Comparison of ENCODE assay signal across 21 cellular contexts in genomic region chr13:56515441-56515840, GRCh38.
A peak's percentile ranks its signal among the peaks of the same experiment; 100 is the strongest.
DNase-seq lines count a peak whose midpoint lies in the region; ATAC-seq and TF ChIP-seq lines count a peak whose summit lies in the region.
"Had no signal": no experiment of that assay in that cellular context is flagged by ENCODE, and none has a peak within 500 bp of the region (broad histone marks: within the 10 kb centered on the region; RNA-seq: fewer than 3 reads in every experiment).

No MANE protein-coding gene starts in this region.

- no peaks in the 10 kb centered on the region for H3K9me3 Mint-ChIP-seq in MCF 10A (ENCODE audit: unreplicated experiment)
- H3K9me3 Mint-ChIP-seq: GM23338, H9 had no signal

- no peak overlapping the region for H3K27ac Mint-ChIP-seq in MCF 10A (ENCODE audit: low read depth, unreplicated experiment)
- H3K27ac Mint-ChIP-seq: CD4-positive, alpha-beta memory T cell; GM23338; H9 had no signal

- H3K9me3 ChIP-seq in mammary epithelial cell (replicated peaks; ENCODE audit: insufficient read depth, low read length) (no peaks in the 10 kb centered on the region), smooth muscle cell (replicated peaks; ENCODE audit: low read depth) (no peaks in the 10 kb centered on the region)
- H3K9me3 ChIP-seq: A549 had no signal

- H3K79me2 ChIP-seq in mammary epithelial cell (ENCODE audit: insufficient read depth, low read length) = no peaks in the 10 kb centered on the region
- no peaks in the 10 kb centered on the region for H3K79me2 ChIP-seq in smooth muscle cell (ENCODE audit: low read depth)

- no TSS peak for BruUV-seq in mammary epithelial cell (replicated peaks; lab: Mats Ljungman, UMichigan)
- BruUV-seq in MCF 10A (replicated peaks; lab: Mats Ljungman, UMichigan) = no TSS peak

- CTCF ChIA-PET in mammary epithelial cell (lab: Charles Lee; ENCODE audit: low non-redundant PET) = no interaction called here
- CTCF ChIA-PET in MCF 10A (lab: Yijun Ruan, JAX) = no interaction called here

- H2AFZ ChIP-seq in mammary epithelial cell (ENCODE audit: low read depth, low read length) = peak overlapping the region; percentile 35
- no peak overlapping the region for H2AFZ ChIP-seq in smooth muscle cell (ENCODE audit: low read depth)
- H2AFZ ChIP-seq: GM23338 had no signal

- H3K27ac ChIP-seq in mammary epithelial cell (ENCODE audit: insufficient read depth, low read depth, low read length) = no peak overlapping the region
- peak overlapping the region; percentile 35 for H3K27ac ChIP-seq in smooth muscle cell (ENCODE audit: low read depth)
- H3K27ac ChIP-seq: A549 had no signal

- H3K36me3 ChIP-seq in mammary epithelial cell (ENCODE audit: insufficient read depth, low read length) (no peaks in the 10 kb centered on the region), smooth muscle cell (ENCODE audit: low read depth) (no peaks in the 10 kb centered on the region)

- peaks cover 9% of the 10 kb centered on the region for H3K4me1 ChIP-seq in mammary epithelial cell (ENCODE audit: insufficient read depth, low read length)
- H3K4me1 ChIP-seq in smooth muscle cell (ENCODE audit: low read depth) = no peaks in the 10 kb centered on the region
- H3K4me1 ChIP-seq: A549 had no signal

- H4K20me1 ChIP-seq in mammary epithelial cell (ENCODE audit: insufficient read depth, low read length) (no peaks in the 10 kb centered on the region), smooth muscle cell (ENCODE audit: low read depth) (no peaks in the 10 kb centered on the region)

- H3F3A ChIP-seq in smooth muscle cell (ENCODE audit: low read depth) = no peaks in the 10 kb centered on the region

- H3K4me2 ChIP-seq in mammary epithelial cell (ENCODE audit: insufficient read depth, low read depth, low read length) (no peak overlapping the region), smooth muscle cell (no peak overlapping the region)
- H3K4me2 ChIP-seq: A549 had no signal

- DNase-seq in NCI-H1105 treated with DMSO at 0.1 percent for 48 hours (lab: John Stamatoyannopoulos, UW) = peak; percentile 14
- no peak for DNase-seq in NCI-H1105 (lab: John Stamatoyannopoulos, UW)
- peak; percentile 31 for DNase-seq in mammary epithelial cell
- no peak for DNase-seq in MCF 10A (ENCODE audit: unreplicated experiment)
- peak; percentile 68 for DNase-seq in epithelial cell of esophagus (ENCODE audit: low read depth)
- no peak for DNase-seq in smooth muscle cell (lab: John Stamatoyannopoulos, UW; ENCODE audit: unreplicated experiment)
- DNase-seq: 8988T; C1 segment of cervical spinal cord; Calu3; CD4-positive, alpha-beta memory T cell; COR-L47; DMS79; EL; GDM1; H9 had no signal

- ATAC-seq in HG03442 (IDR thresholded peaks at IDR 0.05; ENCODE audit: unreplicated experiment) (no peak), GM19395 (IDR thresholded peaks at IDR 0.05; ENCODE audit: unreplicated experiment) (no peak)
- ATAC-seq: A549, GM12878, GM23338, HCT116 had no signal

- dilution Hi-C loops in mammary epithelial cell (cut with HindIII; ENCODE audit: low sequenced_read_pairs) = no loop called here

- H3K9ac ChIP-seq in mammary epithelial cell (ENCODE audit: insufficient read depth, low read length) (no peak overlapping the region), smooth muscle cell (ENCODE audit: low read depth) (no peak overlapping the region)

- POLR2A ChIA-PET in MCF 10A (lab: Yijun Ruan, JAX) = no interaction called here

- no peak overlapping the region for H3K4me3 ChIP-seq in mammary epithelial cell (replicated peaks in 1 of 3; ENCODE audit: insufficient read depth in 1 of 3, low read depth in 2 of 3, low read length in 3 of 3)
- no peak overlapping the region for H3K4me3 ChIP-seq in epithelial cell of esophagus (ENCODE audit: low read length)
- no peak overlapping the region for H3K4me3 ChIP-seq in smooth muscle cell
- H3K4me3 ChIP-seq: A549, GM12878, GM23338 had no signal

- H3K27me3 ChIP-seq in mammary epithelial cell (ENCODE audit: insufficient read depth, low read length) (no peaks in the 10 kb centered on the region), smooth muscle cell (ENCODE audit: low read depth) (no peaks in the 10 kb centered on the region)

- in situ Hi-C loops in mammary epithelial cell (cut with MboI; ENCODE audit: low sequenced_read_pairs in 2 of 2) = no loop called here

- H3K27me3 Mint-ChIP-seq in MCF 10A (ENCODE audit: insufficient read depth, unreplicated experiment) = no peaks in the 10 kb centered on the region
- H3K27me3 Mint-ChIP-seq: CD4-positive, alpha-beta memory T cell had no signal

- H3K4me3 Mint-ChIP-seq in MCF 10A (ENCODE audit: unreplicated experiment) = no peak overlapping the region
- H3K4me3 Mint-ChIP-seq: CD4-positive, alpha-beta memory T cell; GM23338; H9 had no signal

- no peaks in the 10 kb centered on the region for H3K36me3 Mint-ChIP-seq in MCF 10A (ENCODE audit: insufficient read depth, unreplicated experiment)
- H3K36me3 Mint-ChIP-seq: CD4-positive, alpha-beta memory T cell had no signal

- TF ChIP-seq CTCF in mammary epithelial cell (conservative IDR thresholded peaks at IDR 0.05 in 1 of 2, IDR thresholded peaks at IDR 0.05 in 1 of 2; ENCODE audit: extremely low read depth in 1 of 2, insufficient read depth in 1 of 2, low read depth in 1 of 2, low read length in 2 of 2) (no peak), MCF 10A (IDR thresholded peaks at IDR 0.05; ENCODE audit: unreplicated experiment) (no peak), epithelial cell of esophagus (IDR thresholded peaks at IDR 0.05; ENCODE audit: insufficient read depth, low read depth, low read length, missing control alignments) (no peak), smooth muscle cell (IDR thresholded peaks at IDR 0.05; ENCODE audit: borderline replicate concordance, insufficient read depth, poor library complexity, severe bottlenecking) (no peak)

- 47% methylated on average over 1 of the region's 1 CpG for WGBS in mammary epithelial cell (ENCODE audit: low coverage, missing lambda C conversion rate)
- 63% methylated on average over 1 of the region's 1 CpG for WGBS in smooth muscle cell (ENCODE audit: low lambda C conversion rate)

- intact Hi-C loops in mammary epithelial cell (cut with micrococcal nuclease) = no loop called here
- intact Hi-C loops in MCF 10A (cut with micrococcal nuclease) = no loop called here

- H3K4me1 Mint-ChIP-seq in MCF 10A (ENCODE audit: insufficient read depth, unreplicated experiment) = peaks cover 7% of the 10 kb centered on the region
- H3K4me1 Mint-ChIP-seq: CD4-positive, alpha-beta memory T cell had no signal

Comparison
In these comparisons a context has a peak if more than half of its experiments do, and no peak if none do; other contexts are left out.
1. DNase-seq: peak in NCI-H1105 treated with DMSO at 0.1 percent for 48 hours (single experiment), mammary epithelial cell (single experiment) and epithelial cell of esophagus (single experiment); none in NCI-H1105 (single experiment), MCF 10A (single experiment) and smooth muscle cell (single experiment).